1 cellular context compared by ENCODE assay signal in genomic region chr17:82228278-82228841, GRCh38.
TF ChIP-seq lines count a peak whose summit lies in the region.

No MANE protein-coding gene starts in this region.

TF ChIP-seq in H1, 55 proteins besides CTCF, POLR2A, EP300 and RAD21:
- TF ChIP-seq ASH2L (IDR thresholded peaks at IDR 0.05; ENCODE audit: low read length) (no peak), MAX (IDR thresholded peaks at IDR 0.05) (peak; percentile 8; the same call in 1 of the 2 replicates), E2F6 (IDR thresholded peaks at IDR 0.05) (peak; percentile 22; the same call in 1 of the 2 replicates), CREB1 (IDR thresholded peaks at IDR 0.05) (no peak), USF2 (IDR thresholded peaks at IDR 0.05; ENCODE audit: low read length) (no peak), KDM5A (IDR thresholded peaks at IDR 0.05; ENCODE audit: low read length) (no peak), CTBP2 (IDR thresholded peaks at IDR 0.05; ENCODE audit: borderline replicate concordance, insufficient read depth, insufficient read length, low read length) (no peak), KDM4A (IDR thresholded peaks at IDR 0.05; ENCODE audit: low read depth, low read length, severe bottlenecking) (peak; percentile 65), EZH2 (IDR thresholded peaks at IDR 0.05; ENCODE audit: low read depth, low read length, severe bottlenecking) (peak; percentile 67)
